34 cellular contexts compared by ENCODE assay signal in the genomic region with DNA sequence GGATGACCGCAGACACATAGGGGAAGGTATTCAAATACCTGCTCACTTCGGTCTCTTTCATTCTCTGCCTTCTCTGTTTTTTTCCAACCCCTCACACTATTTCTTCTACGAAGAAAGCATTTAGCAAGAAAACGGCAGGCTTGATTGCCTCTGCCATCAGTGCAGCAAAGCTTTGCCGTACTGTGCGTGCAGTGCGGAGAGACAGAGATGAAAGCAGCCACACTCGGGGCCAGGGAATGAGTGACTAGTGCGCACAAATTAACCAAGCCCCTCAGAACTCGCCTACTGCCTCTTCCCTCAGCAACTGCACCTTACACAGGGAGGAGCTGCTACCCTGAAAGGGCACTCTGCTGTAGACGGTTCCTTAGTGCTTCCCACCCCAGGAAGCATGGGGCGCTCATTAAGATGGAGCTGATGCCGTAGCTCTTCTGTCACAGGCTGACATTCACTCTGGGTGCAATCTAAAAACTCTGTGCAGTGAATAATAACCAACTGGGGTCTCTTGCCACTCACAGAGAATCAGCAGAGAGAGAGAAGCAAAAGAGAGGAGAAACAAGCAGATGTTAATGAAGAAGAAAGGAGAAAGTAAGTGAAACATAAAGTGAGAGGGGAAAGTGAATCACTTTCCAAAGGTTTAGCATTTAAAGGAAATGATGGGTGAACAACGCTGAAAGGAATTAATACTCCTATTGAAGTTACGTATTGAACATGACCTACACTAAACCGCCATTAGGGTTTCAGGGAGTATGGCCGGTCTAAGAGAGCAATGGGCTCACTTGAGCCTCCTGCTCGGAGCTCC.
DNase-seq lines count a peak whose midpoint lies in the region; ATAC-seq and TF ChIP-seq lines count a peak whose summit lies in the region.
"Had no signal": no experiment of that assay in that cellular context is flagged by ENCODE, and none has a peak within 500 bp of the region (broad histone marks: within the 10 kb centered on the region; RNA-seq: fewer than 3 reads in every experiment).

No MANE protein-coding gene starts in this region.

- H3K9me3 ChIP-seq in Caco-2 = no peaks in the 10 kb centered on the region
- no peaks in the 10 kb centered on the region for H3K9me3 ChIP-seq in HEK293 (ENCODE audit: control insufficient read depth, insufficient read depth, low read depth, low read length)
- H3K9me3 ChIP-seq in osteoblast (ENCODE audit: low read depth, low read length) = no peaks in the 10 kb centered on the region
- H3K9me3 ChIP-seq: A549; BE2C; BLaER1; BLaER1 treated with 17β-estradiol and CSF1 and Interleukin-3, amounts not matched to agents 10 nM and 100 nM had no signal

- no peaks in the 10 kb centered on the region for H3K36me3 ChIP-seq in Caco-2 (ENCODE audit: control insufficient read depth, insufficient read depth, low read length)
- no peaks in the 10 kb centered on the region for H3K36me3 ChIP-seq in HEK293 (ENCODE audit: control insufficient read depth in 2 of 2, insufficient read depth in 1 of 2, low read length in 2 of 2)
- H3K36me3 ChIP-seq in osteoblast (ENCODE audit: insufficient read depth, low read length) = no peaks in the 10 kb centered on the region
- H3K36me3 ChIP-seq: BE2C; BLaER1; BLaER1 treated with 17β-estradiol and CSF1 and Interleukin-3, amounts not matched to agents 10 nM and 100 nM had no signal

- H3K4me1 ChIP-seq in Caco-2 (peaks cover 20% of the 10 kb centered on the region), HEK293 (ENCODE audit: control insufficient read depth, insufficient read depth, low read length) (no peaks in the 10 kb centered on the region), osteoblast (ENCODE audit: insufficient read depth, low read length) (no peaks in the 10 kb centered on the region)
- H3K4me1 ChIP-seq: BE2C had no signal

- no peaks in the 10 kb centered on the region for H4K20me1 ChIP-seq in osteoblast (ENCODE audit: insufficient read depth, low read length)
- H4K20me1 ChIP-seq: BLaER1; BLaER1 treated with 17β-estradiol and CSF1 and Interleukin-3, amounts not matched to agents 10 nM and 100 nM had no signal

- H3K4me2 ChIP-seq in osteoblast (ENCODE audit: insufficient read depth, low read length) = no peak overlapping the region
- H3K4me2 ChIP-seq: A549; BLaER1; BLaER1 treated with 17β-estradiol and CSF1 and Interleukin-3, amounts not matched to agents 10 nM and 100 nM had no signal

- H3K4me3 Mint-ChIP-seq in Caco-2 (ENCODE audit: unreplicated experiment) = no peak overlapping the region
- no peak overlapping the region for H3K4me3 Mint-ChIP-seq in activated CD8-positive, alpha-beta memory T cell treated with anti-CD3 and anti-CD28 coated beads, Interleukin-2, amount 10 ng/mL, durations not matched to agents 7 days and 5 days
- H3K4me3 Mint-ChIP-seq: B cell; CD14-positive monocyte; CD4-positive, alpha-beta memory T cell; CD4-positive, alpha-beta T cell; CD4-positive, CD25-positive, alpha-beta regulatory T cell; CD8-positive, alpha-beta memory T cell; CD8-positive, alpha-beta T cell had no signal

- H3K27ac Mint-ChIP-seq in Caco-2 (ENCODE audit: unreplicated experiment) = peak overlapping the region; percentile 8
- H3K27ac Mint-ChIP-seq in activated CD8-positive, alpha-beta memory T cell treated with anti-CD3 and anti-CD28 coated beads, Interleukin-2, amount 10 ng/mL, durations not matched to agents 7 days and 5 days = no peak overlapping the region
- H3K27ac Mint-ChIP-seq: B cell; CD14-positive monocyte; CD4-positive, alpha-beta T cell; CD4-positive, CD25-positive, alpha-beta regulatory T cell; CD8-positive, alpha-beta memory T cell; CD8-positive, alpha-beta T cell had no signal

- no peaks in the 10 kb centered on the region for H3K27me3 Mint-ChIP-seq in Caco-2 (ENCODE audit: insufficient read depth, unreplicated experiment)
- H3K27me3 Mint-ChIP-seq in activated CD8-positive, alpha-beta memory T cell treated with anti-CD3 and anti-CD28 coated beads, Interleukin-2, amount 10 ng/mL, durations not matched to agents 7 days and 5 days = no peaks in the 10 kb centered on the region
- H3K27me3 Mint-ChIP-seq: CD4-positive, alpha-beta T cell; CD4-positive, CD25-positive, alpha-beta regulatory T cell; CD8-positive, alpha-beta memory T cell had no signal

- no peak overlapping the region for H3K4me3 ChIP-seq in Caco-2 (ENCODE audit: low read depth, low read length)
- no peak overlapping the region for H3K4me3 ChIP-seq in HEK293 (ENCODE audit: low read depth, low read length)
- H3K4me3 ChIP-seq in osteoblast (ENCODE audit: insufficient read depth, low read length) = no peak overlapping the region
- H3K4me3 ChIP-seq: A549; BLaER1; BLaER1 treated with 17β-estradiol and CSF1 and Interleukin-3, amounts not matched to agents 10 nM and 100 nM had no signal

- in situ Hi-C loops in KBM-7 (cut with MboI; ENCODE audit: low pct_unique_long_range_greater_than_20kb, low sequenced_read_pairs) = no loop called here

- no peak overlapping the region for H2AFZ ChIP-seq in osteoblast (ENCODE audit: low read length)

- BruUV-seq in Caco-2 (replicated peaks; lab: Mats Ljungman, UMichigan) = no TSS peak

- no peak for DNase-seq in Caco-2
- peak; percentile 7 for DNase-seq in left kidney (ENCODE audit: low read depth, low spot score)
- peak; percentile 1 for DNase-seq in osteoblast (ENCODE audit: insufficient read length, low spot score, missing footprints)
- DNase-seq in KBM-7 = no peak
- DNase-seq in NCI-H2029 treated with DMSO at 0.1 percent for 48 hours (lab: John Stamatoyannopoulos, UW) = no peak
- DNase-seq in activated CD8-positive, alpha-beta memory T cell treated with anti-CD3 and anti-CD28 coated beads, Interleukin-2, amount 10 ng/mL, durations not matched to agents 7 days and 5 days = no peak
- DNase-seq: 8988T; ACHN; AML-193; BE2C; C1 segment of cervical spinal cord; Calu3; CD4-positive, alpha-beta memory T cell; CD4-positive, alpha-beta T cell; CD4-positive, CD25-positive, alpha-beta regulatory T cell; CD8-positive, alpha-beta memory T cell; CD8-positive, alpha-beta T cell; COR-L47; DMS 273 treated with DMSO at 0.1 percent for 48 hours; DMS153; DMS53; DMS79; DMS79 treated with DMSO at 0.1 percent for 48 hours; DND-41; EL had no signal

- intact Hi-C loops in Caco-2 (cut with micrococcal nuclease; ENCODE audit: unreplicated experiment) = no loop called here

- POLR2A ChIA-PET in Caco-2 (lab: Charles Lee) (no interaction called here), HEK293 (lab: Yijun Ruan, JAX) (no interaction called here)

- CTCF ChIA-PET in Caco-2 (lab: Charles Lee) (interaction anchor here (1.4 kb wide), 1 partner anchor 48 kb away, joined by 6 read pairs; no protein-coding TSS in a partner anchor), HEK293 (lab: Yijun Ruan, JAX) (no interaction called here)
- CTCF ChIA-PET in activated CD8-positive, alpha-beta memory T cell treated with anti-CD3 and anti-CD28 coated beads, Interleukin-2, amount 10 ng/mL, durations not matched to agents 7 days and 5 days (lab: Charles Lee) = no interaction called here

- peaks cover 42% of the 10 kb centered on the region for H3K4me1 Mint-ChIP-seq in Caco-2 (ENCODE audit: low read depth, unreplicated experiment)
- H3K4me1 Mint-ChIP-seq in activated CD8-positive, alpha-beta memory T cell treated with anti-CD3 and anti-CD28 coated beads, Interleukin-2, amount 10 ng/mL, durations not matched to agents 7 days and 5 days = no peaks in the 10 kb centered on the region
- H3K4me1 Mint-ChIP-seq: B cell; CD14-positive monocyte; CD4-positive, alpha-beta memory T cell; CD4-positive, CD25-positive, alpha-beta regulatory T cell; CD8-positive, alpha-beta memory T cell had no signal

- no peak for ATAC-seq in activated CD8-positive, alpha-beta memory T cell treated with anti-CD3 and anti-CD28 coated beads, Interleukin-2, amount 10 ng/mL, durations not matched to agents 7 days and 5 days
- no peak for ATAC-seq in HG03432 (IDR thresholded peaks at IDR 0.05; ENCODE audit: unreplicated experiment)
- ATAC-seq: A549; CD8-positive, alpha-beta T cell had no signal

- H3K9me3 Mint-ChIP-seq in Caco-2 (ENCODE audit: unreplicated experiment) = no peaks in the 10 kb centered on the region
- H3K9me3 Mint-ChIP-seq in activated CD8-positive, alpha-beta memory T cell treated with anti-CD3 and anti-CD28 coated beads, Interleukin-2, amount 10 ng/mL, durations not matched to agents 7 days and 5 days (ENCODE audit: low read depth) = no peaks in the 10 kb centered on the region
- H3K9me3 Mint-ChIP-seq: CD4-positive, alpha-beta T cell; CD8-positive, alpha-beta T cell had no signal

- no peaks in the 10 kb centered on the region for H3K79me2 ChIP-seq in osteoblast (ENCODE audit: insufficient read depth, low read length)

- H3K27ac ChIP-seq in HEK293 (ENCODE audit: extremely low read depth, low read depth, low read length) = no peak overlapping the region
- no peak overlapping the region for H3K27ac ChIP-seq in osteoblast (ENCODE audit: low read depth, low read length)
- H3K27ac ChIP-seq: 22Rv1; BLaER1; BLaER1 treated with 17β-estradiol and CSF1 and Interleukin-3, amounts not matched to agents 10 nM and 100 nM; C4-2B had no signal

- no peaks in the 10 kb centered on the region for H3K27me3 ChIP-seq in Caco-2 (replicated peaks; ENCODE audit: control insufficient read depth, insufficient read depth, low read length)
- H3K27me3 ChIP-seq in osteoblast (ENCODE audit: insufficient read depth, low read length) = no peaks in the 10 kb centered on the region
- H3K27me3 ChIP-seq: BE2C; BLaER1; BLaER1 treated with 17β-estradiol and CSF1 and Interleukin-3, amounts not matched to agents 10 nM and 100 nM had no signal

- TF ChIP-seq CTCF in Caco-2 (IDR thresholded peaks at IDR 0.05; ENCODE audit: insufficient read depth in 1 of 2, low read depth in 1 of 2, low read length in 1 of 2, severe bottlenecking in 1 of 2, unreplicated experiment in 1 of 2) = no peak
- no peak for TF ChIP-seq CTCF in HEK293 (tag by site-specific recombination; IDR thresholded peaks at IDR 0.05)
- no peak for TF ChIP-seq CTCF in osteoblast (IDR thresholded peaks at IDR 0.05; ENCODE audit: extremely low read depth, low read depth, low read length)

- no peaks in the 10 kb centered on the region for H3K36me3 Mint-ChIP-seq in Caco-2 (ENCODE audit: insufficient read depth, unreplicated experiment)
- no peaks in the 10 kb centered on the region for H3K36me3 Mint-ChIP-seq in activated CD8-positive, alpha-beta memory T cell treated with anti-CD3 and anti-CD28 coated beads, Interleukin-2, amount 10 ng/mL, durations not matched to agents 7 days and 5 days
- H3K36me3 Mint-ChIP-seq: CD14-positive monocyte; CD4-positive, alpha-beta memory T cell; CD4-positive, CD25-positive, alpha-beta regulatory T cell; CD8-positive, alpha-beta memory T cell; CD8-positive, alpha-beta T cell had no signal

TF ChIP-seq in HEK293, 187 proteins besides CTCF, POLR2A, EP300 and RAD21:
- TF ChIP-seq PRDM1 (tag by site-specific recombination; IDR thresholded peaks at IDR 0.05) (peak; percentile 94), KLF1 (tag by site-specific recombination; IDR thresholded peaks at IDR 0.05) (no peak)

Comparison
In these comparisons a context has a peak if more than half of its experiments do, and no peak if none do; other contexts are left out.
1. DNase-seq: peak in left kidney (single experiment) and osteoblast (single experiment); none in Caco-2 (0 of 2), KBM-7 (single experiment), NCI-H2029 treated with DMSO at 0.1 percent for 48 hours (single experiment) and activated CD8-positive, alpha-beta memory T cell treated with anti-CD3 and anti-CD28 coated beads, Interleukin-2, amount 10 ng/mL, durations not matched to agents 7 days and 5 days (single experiment).